ENCODE assay signal across 27 cellular contexts in genomic region chr2:210522399-210522798, GRCh38. TPM values are rescaled to one million over a fixed set of nuclear protein-coding genes. Genes with fewer than 3 reads are reported as not detected.
"Had no signal": no experiment of that assay in that cellular context is flagged by ENCODE, and none has a peak within 500 bp of the region (broad histone marks: within the 10 kb centered on the region; RNA-seq: fewer than 3 reads in every experiment).

No MANE protein-coding gene starts in this region.

- ATAC-seq: heart right ventricle; mucosa of descending colon; natural killer cell treated with Interleukin-12 subunit alpha and Interleukin-12 subunit beta and Interleukin-15 and Interleukin-18, amount 100 ng/mL, for 72 hours; pancreas; sciatic nerve; stimulated activated effector memory CD8-positive, alpha-beta T cell treated with anti-CD3 and anti-CD28 coated beads, Interleukin-12 subunit alpha, Interleukin-12 subunit beta, amount 100 ng/mL, for 72 hours had no signal

- H3K27me3 ChIP-seq: esophagus squamous epithelium, heart right ventricle, neutrophil, pancreas, stomach, thyroid gland, vagina had no signal

- H3K4me1 ChIP-seq: esophagus squamous epithelium, heart right ventricle, pancreas, stomach, thyroid gland, vagina had no signal

- H3K9me3 ChIP-seq: esophagus squamous epithelium, heart right ventricle, mucosa of descending colon, neutrophil, pancreas, stomach, thyroid gland, vagina had no signal

- H3K36me3 ChIP-seq: esophagus squamous epithelium, heart right ventricle, neutrophil, pancreas, stomach, thyroid gland, vagina had no signal

- H3K4me3 ChIP-seq: coronary artery, esophagus squamous epithelium, heart right ventricle, mucosa of descending colon, pancreas, stomach, thyroid gland, vagina had no signal

- FAIRE-seq: endothelial cell of umbilical vein, pancreas had no signal

- H3K27ac ChIP-seq: coronary artery, esophagus squamous epithelium, heart right ventricle, neutrophil, pancreas, stomach, thyroid gland, vagina had no signal

- DNase-seq: dermis blood vessel endothelial cell; effector memory CD4-positive, alpha-beta T cell; erythroblast; esophagus squamous epithelium; foreskin melanocyte; glutamatergic neuron; heart right ventricle; hypothalamus; immature natural killer cell; islet precursor cell; mesenchymal stem cell; mucosa of descending colon; naive B cell; pancreas; stimulated activated CD4-positive, alpha-beta T cell treated with anti-CD3 and anti-CD28 coated beads, Interleukin-2, amount 100 ng/mL, for 24 hours; stimulated activated CD4-positive, alpha-beta T cell treated with anti-CD3 and anti-CD28 coated beads, Interleukin-4, amount 100 ng/mL, for 24 hours; stimulated activated naive CD4-positive, alpha-beta T cell treated with Interleukin-2 at 50 U/mL for 16 hours; stomach; thyroid gland; trophoblast cell had no signal

RNA-seq across cellular contexts. Expression of gene CPS1, which starts 34.0 kb away (rescaled TPM):
- polyA plus RNA-seq: immature natural killer cell had no signal
